1 cellular context compared by ENCODE assay signal in genomic region chrX:82362990-82363389, GRCh38.
TF ChIP-seq lines count a peak whose summit lies in the region.

No MANE protein-coding gene starts in this region.

TF ChIP-seq in HepG2, 621 proteins besides CTCF, POLR2A, EP300 and RAD21 (continued from another document):
- TF ChIP-seq ZBTB4 (CRISPR knock-in tag; IDR thresholded peaks at IDR 0.05; ENCODE audit: borderline replicate concordance) (no peak), HIC2 (CRISPR knock-in tag; IDR thresholded peaks at IDR 0.05; ENCODE audit: low read depth) (no peak), MIXL1 (CRISPR knock-in tag; IDR thresholded peaks at IDR 0.05) (no peak), YEATS2 (CRISPR knock-in tag; IDR thresholded peaks at IDR 0.05; ENCODE audit: borderline replicate concordance) (no peak)
- TF ChIP-seq, protein P1, sequence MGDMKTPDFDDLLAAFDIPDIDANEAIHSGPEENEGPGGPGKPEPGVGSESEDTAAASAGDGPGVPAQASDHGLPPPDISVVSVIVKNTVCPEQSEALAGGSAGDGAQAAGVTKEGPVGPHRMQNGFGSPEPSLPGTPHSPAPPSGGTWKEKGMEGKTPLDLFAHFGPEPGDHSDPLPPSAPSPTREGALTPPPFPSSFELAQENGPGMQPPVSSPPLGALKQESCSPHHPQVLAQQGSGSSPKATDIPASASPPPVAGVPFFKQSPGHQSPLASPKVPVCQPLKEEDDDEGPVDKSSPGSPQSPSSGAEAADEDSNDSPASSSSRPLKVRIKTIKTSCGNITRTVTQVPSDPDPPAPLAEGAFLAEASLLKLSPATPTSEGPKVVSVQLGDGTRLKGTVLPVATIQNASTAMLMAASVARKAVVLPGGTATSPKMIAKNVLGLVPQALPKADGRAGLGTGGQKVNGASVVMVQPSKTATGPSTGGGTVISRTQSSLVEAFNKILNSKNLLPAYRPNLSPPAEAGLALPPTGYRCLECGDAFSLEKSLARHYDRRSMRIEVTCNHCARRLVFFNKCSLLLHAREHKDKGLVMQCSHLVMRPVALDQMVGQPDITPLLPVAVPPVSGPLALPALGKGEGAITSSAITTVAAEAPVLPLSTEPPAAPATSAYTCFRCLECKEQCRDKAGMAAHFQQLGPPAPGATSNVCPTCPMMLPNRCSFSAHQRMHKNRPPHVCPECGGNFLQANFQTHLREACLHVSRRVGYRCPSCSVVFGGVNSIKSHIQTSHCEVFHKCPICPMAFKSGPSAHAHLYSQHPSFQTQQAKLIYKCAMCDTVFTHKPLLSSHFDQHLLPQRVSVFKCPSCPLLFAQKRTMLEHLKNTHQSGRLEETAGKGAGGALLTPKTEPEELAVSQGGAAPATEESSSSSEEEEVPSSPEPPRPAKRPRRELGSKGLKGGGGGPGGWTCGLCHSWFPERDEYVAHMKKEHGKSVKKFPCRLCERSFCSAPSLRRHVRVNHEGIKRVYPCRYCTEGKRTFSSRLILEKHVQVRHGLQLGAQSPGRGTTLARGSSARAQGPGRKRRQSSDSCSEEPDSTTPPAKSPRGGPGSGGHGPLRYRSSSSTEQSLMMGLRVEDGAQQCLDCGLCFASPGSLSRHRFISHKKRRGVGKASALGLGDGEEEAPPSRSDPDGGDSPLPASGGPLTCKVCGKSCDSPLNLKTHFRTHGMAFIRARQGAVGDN (CRISPR knock-in tag; IDR thresholded peaks at IDR 0.05): no peak
